Comparison of ENCODE assay signal across 1 cellular context in genomic region chr6:141452354-141452686, GRCh38.
TF ChIP-seq lines count a peak whose summit lies in the region.

No MANE protein-coding gene starts in this region.

TF ChIP-seq in IMR-90, 13 proteins besides CTCF, POLR2A, EP300 and RAD21:
- TF ChIP-seq SMC3 (IDR thresholded peaks at IDR 0.05; ENCODE audit: low read depth, low read length) (no peak), MAZ (IDR thresholded peaks at IDR 0.05; ENCODE audit: borderline replicate concordance, low read depth, low read length) (no peak), NFE2L2 (IDR thresholded peaks at IDR 0.05; ENCODE audit: low read depth, low read length) (no peak), MAFK (IDR thresholded peaks at IDR 0.05; ENCODE audit: low read depth, low read length) (no peak), CHD1 (IDR thresholded peaks at IDR 0.05; ENCODE audit: low read depth, low read length) (no peak), FOS (IDR thresholded peaks at IDR 0.05; ENCODE audit: low read depth, low read length) (no peak), CEBPB (IDR thresholded peaks at IDR 0.05; ENCODE audit: low read depth, low read length) (no peak), ELK1 (IDR thresholded peaks at IDR 0.05; ENCODE audit: borderline replicate concordance, low read depth, low read length) (no peak), USF2 (IDR thresholded peaks at IDR 0.05; ENCODE audit: low read depth, low read length) (no peak), BHLHE40 (IDR thresholded peaks at IDR 0.05; ENCODE audit: low read depth, low read length) (no peak), RFX5 (IDR thresholded peaks at IDR 0.05; ENCODE audit: low read depth, low read length) (no peak), RCOR1 (IDR thresholded peaks at IDR 0.05; ENCODE audit: insufficient replicate concordance, low read length) (no peak)
